Comparison of ENCODE assay signal across 13 cellular contexts in genomic region chr1:97384294-97384952, GRCh38.
A peak's percentile ranks its signal among the peaks of the same experiment; 100 is the strongest.
DNase-seq lines count a peak whose midpoint lies in the region; ATAC-seq and TF ChIP-seq lines count a peak whose summit lies in the region.
"Had no signal": no experiment of that assay in that cellular context is flagged by ENCODE, and none has a peak within 500 bp of the region (broad histone marks: within the 10 kb centered on the region; RNA-seq: fewer than 3 reads in every experiment).

No MANE protein-coding gene starts in this region.

- H3K4me1 ChIP-seq in mammary epithelial cell (ENCODE audit: insufficient read depth, low read length) (peaks cover 11% of the 10 kb centered on the region), lung (ENCODE audit: control insufficient read depth in 2 of 2, insufficient read depth in 2 of 2, low read length in 2 of 2) (no peaks in the 10 kb centered on the region), ascending aorta (no peaks in the 10 kb centered on the region)

- H3K9ac ChIP-seq in mammary epithelial cell (ENCODE audit: insufficient read depth, low read length): no peak overlapping the region

- WGBS in mammary epithelial cell (ENCODE audit: low coverage, missing lambda C conversion rate): 76% methylated on average over 5 of the region's 5 CpGs
- WGBS in lung, 2 donors: 79 to 86% methylated on average over 5 of the region's 5 CpGs

- DNase-seq in AG08396 (ENCODE audit: low spot score) (peak; percentile 41), HT1080 (ENCODE audit: low read depth) (peak; percentile 53), mammary epithelial cell (peak; percentile 51), lung (ENCODE audit: low spot score) (no peak), ascending aorta (ENCODE audit: low spot score in 2 of 2) (no peak), NCI-H128 (lab: John Stamatoyannopoulos, UW; ENCODE audit: unreplicated experiment) (no peak)
- DNase-seq: activated CD8-positive, alpha-beta memory T cell treated with anti-CD3 and anti-CD28 coated beads for 24 hours; activated naive CD8-positive, alpha-beta T cell treated with anti-CD3 and anti-CD28 coated beads for 36 hours; NCI-H2029 had no signal

- ATAC-seq in lung (ENCODE audit: insufficient read depth, low FRiP score): peak; percentile 27
- ATAC-seq in GM19395 (IDR thresholded peaks at IDR 0.05; ENCODE audit: unreplicated experiment): no peak
- no peak for ATAC-seq in HG02571 (IDR thresholded peaks at IDR 0.05; ENCODE audit: unreplicated experiment)
- ATAC-seq: K562 had no signal

- no peak overlapping the region for H2AFZ ChIP-seq in mammary epithelial cell (ENCODE audit: low read depth, low read length)

- CTCF ChIA-PET in mammary epithelial cell (lab: Charles Lee; ENCODE audit: low non-redundant PET): no interaction called here

- in situ Hi-C loops in mammary epithelial cell (cut with MboI; ENCODE audit: low sequenced_read_pairs in 2 of 2): no loop called here

- TF ChIP-seq CTCF in mammary epithelial cell (conservative IDR thresholded peaks at IDR 0.05 in 1 of 2, IDR thresholded peaks at IDR 0.05 in 1 of 2; ENCODE audit: extremely low read depth in 1 of 2, insufficient read depth in 1 of 2, low read depth in 1 of 2, low read length in 2 of 2) (no peak), lung (IDR thresholded peaks at IDR 0.05; ENCODE audit: control extremely low read depth, extremely low read depth) (no peak), ascending aorta (IDR thresholded peaks at IDR 0.05) (no peak)

- dilution Hi-C loops in mammary epithelial cell (cut with HindIII; ENCODE audit: low sequenced_read_pairs): no loop called here

- H3K4me2 ChIP-seq in mammary epithelial cell (ENCODE audit: insufficient read depth, low read depth, low read length): peak overlapping the region; percentile 23

- H3K27me3 ChIP-seq in mammary epithelial cell (ENCODE audit: insufficient read depth, low read length): no peaks in the 10 kb centered on the region
- H3K27me3 ChIP-seq in lung (ENCODE audit: control insufficient read depth, insufficient read depth): no peaks in the 10 kb centered on the region
- no peaks in the 10 kb centered on the region for H3K27me3 ChIP-seq in ascending aorta
- H3K27me3 ChIP-seq: vagina had no signal

- no peaks in the 10 kb centered on the region for H4K20me1 ChIP-seq in mammary epithelial cell (ENCODE audit: insufficient read depth, low read length)

- H3K79me2 ChIP-seq in mammary epithelial cell (ENCODE audit: insufficient read depth, low read length): no peaks in the 10 kb centered on the region

- no TSS peak for BruUV-seq in mammary epithelial cell (replicated peaks; lab: Mats Ljungman, UMichigan)

- intact Hi-C loops in mammary epithelial cell (cut with micrococcal nuclease): no loop called here
- intact Hi-C loops in ascending aorta (cut with DNase I): no loop called here

- H3K27ac ChIP-seq in mammary epithelial cell (ENCODE audit: insufficient read depth, low read depth, low read length) (no peak overlapping the region), lung (ENCODE audit: low read depth in 1 of 2, low read length in 1 of 2) (no peak overlapping the region), ascending aorta (peak overlapping the region in 1 of 2 donors; percentile 64)
- H3K27ac ChIP-seq: vagina had no signal

- H3K36me3 ChIP-seq in mammary epithelial cell (ENCODE audit: insufficient read depth, low read length): peaks cover 2% of the 10 kb centered on the region
- H3K36me3 ChIP-seq in lung (ENCODE audit: control insufficient read depth in 2 of 2, insufficient read depth in 2 of 2, low read length in 2 of 2): peaks cover 0 to 1% of the 10 kb centered on the region in 2 donors
- H3K36me3 ChIP-seq in ascending aorta: no peaks in the 10 kb centered on the region
- H3K36me3 ChIP-seq: vagina had no signal

- H3K4me3 ChIP-seq in mammary epithelial cell (replicated peaks in 1 of 3; ENCODE audit: insufficient read depth in 1 of 3, low read depth in 2 of 3, low read length in 3 of 3): no peak overlapping the region
- H3K4me3 ChIP-seq in lung: no peak overlapping the region
- no peak overlapping the region for H3K4me3 ChIP-seq in ascending aorta
- H3K4me3 ChIP-seq: K562, vagina had no signal

- H3K9me3 ChIP-seq in mammary epithelial cell (replicated peaks; ENCODE audit: insufficient read depth, low read length) (no peaks in the 10 kb centered on the region), lung (ENCODE audit: control insufficient read depth in 2 of 2, insufficient read depth in 1 of 2, low read length in 1 of 2) (no peaks in the 10 kb centered on the region), ascending aorta (no peaks in the 10 kb centered on the region)
- H3K9me3 ChIP-seq: vagina had no signal

Comparison
In these comparisons a context has a peak if more than half of its experiments do, and no peak if none do; other contexts are left out.
1. DNase-seq: peak in AG08396 (single experiment), HT1080 (single experiment) and mammary epithelial cell (single experiment); none in lung (single experiment), ascending aorta (0 of 2) and NCI-H128 (single experiment).